Comparison of ENCODE assay signal across 23 cellular contexts in genomic region chr9:70192707-70193106, GRCh38.
"Had no signal": no experiment of that assay in that cellular context is flagged by ENCODE, and none has a peak within 500 bp of the region (broad histone marks: within the 10 kb centered on the region; RNA-seq: fewer than 3 reads in every experiment).

No MANE protein-coding gene starts in this region.

- H3K27me3 ChIP-seq: heart left ventricle, ovary, testis, transverse colon, vagina had no signal

- DNase-seq: activated B cell treated with CpG ODN at 0.5 μM for 24 hours; activated CD4-positive, alpha-beta T cell treated with anti-CD3 and anti-CD28 coated beads, Interleukin-2, amount 50 U/mL, for 1 hour; activated CD8-positive, alpha-beta T cell treated with anti-CD3 and anti-CD28 coated beads for 36 hours; activated T-cell treated with anti-CD3 and anti-CD28 coated beads, Interleukin-2, amount 50 U/mL, for 4 hours; dermis blood vessel endothelial cell; effector CD4-positive, alpha-beta T cell; heart left ventricle; left ventricle myocardium superior; naive B cell; ovary; stimulated activated CD4-positive, alpha-beta T cell treated with anti-CD3 and anti-CD28 coated beads, Interleukin-12 subunit alpha, Interleukin-12 subunit beta, amount 100 ng/mL, for 4 hours; stimulated activated CD4-positive, alpha-beta T cell treated with anti-CD3 and anti-CD28 coated beads, Interleukin-4, amount 100 ng/mL, for 1 hour; stimulated activated naive CD8-positive, alpha-beta T cell treated with anti-CD3 and anti-CD28 coated beads, Interleukin-15, Interleukin-2, amounts not matched to agents 100 U/mL and 50 U/mL, for 24 hours; T-cell; testis; transverse colon had no signal

- H3K36me3 ChIP-seq: ovary, vagina had no signal

- H3K4me3 ChIP-seq: heart left ventricle, ovary, skin epidermis, testis, transverse colon, vagina had no signal

- H3K27ac Mint-ChIP-seq: activated B cell treated with CpG ODN at 0.5 μM for 24 hours; activated CD8-positive, alpha-beta T cell treated with anti-CD3 and anti-CD28 coated beads for 36 hours; activated naive CD4-positive, alpha-beta T cell treated with anti-CD3 and anti-CD28 coated beads, Interleukin-2, amount 50 U/mL, for 24 hours; activated T-helper 17 cell treated with anti-CD3 and anti-CD28 coated beads, Interleukin-2, amount 50 U/mL, for 72 hours; naive B cell; progenitor cell of endocrine pancreas; T-cell had no signal

- H3K4me1 Mint-ChIP-seq: activated B cell treated with CpG ODN at 0.5 μM for 24 hours; activated naive CD4-positive, alpha-beta T cell treated with anti-CD3 and anti-CD28 coated beads, Interleukin-2, amount 50 U/mL, for 24 hours; activated T-helper 17 cell treated with anti-CD3 and anti-CD28 coated beads, Interleukin-2, amount 50 U/mL, for 72 hours; naive B cell; T-cell had no signal

- H3K27ac ChIP-seq: heart left ventricle, ovary, skin epidermis, testis, transverse colon, vagina had no signal

- H3K4me1 ChIP-seq: heart left ventricle, testis, transverse colon, vagina had no signal

- H3K36me3 Mint-ChIP-seq: activated naive CD4-positive, alpha-beta T cell treated with anti-CD3 and anti-CD28 coated beads, Interleukin-2, amount 50 U/mL, for 24 hours; T-cell had no signal

- FAIRE-seq: colon had no signal

- H3K9me3 ChIP-seq: heart left ventricle, ovary, testis, transverse colon, vagina had no signal

- H3K4me3 Mint-ChIP-seq: activated B cell treated with CpG ODN at 0.5 μM for 24 hours; activated CD8-positive, alpha-beta T cell treated with anti-CD3 and anti-CD28 coated beads for 36 hours; activated naive CD4-positive, alpha-beta T cell treated with anti-CD3 and anti-CD28 coated beads, Interleukin-2, amount 50 U/mL, for 24 hours; activated T-cell treated with anti-CD3 and anti-CD28 coated beads, Interleukin-2, amount 50 U/mL, for 4 hours; activated T-helper 17 cell treated with anti-CD3 and anti-CD28 coated beads, Interleukin-2, amount 50 U/mL, for 72 hours; naive B cell; T-cell had no signal

- ATAC-seq: activated CD8-positive, alpha-beta T cell treated with anti-CD3 and anti-CD28 coated beads for 36 hours; activated T-cell treated with anti-CD3 and anti-CD28 coated beads, Interleukin-2, amount 50 U/mL, for 4 hours; activated T-helper 17 cell treated with anti-CD3 and anti-CD28 coated beads, Interleukin-2, amount 50 U/mL, for 72 hours; heart left ventricle; left ventricle myocardium superior; sciatic nerve; stimulated activated naive CD8-positive, alpha-beta T cell treated with anti-CD3 and anti-CD28 coated beads, Interleukin-15, Interleukin-2, amounts not matched to agents 100 U/mL and 50 U/mL, for 24 hours; T-cell had no signal

- H3K27me3 Mint-ChIP-seq: progenitor cell of endocrine pancreas had no signal
